ENCODE assay signal across 8 cellular contexts in genomic region chr2:144596074-144596871, GRCh38.
DNase-seq lines count a peak whose midpoint lies in the region; ATAC-seq and TF ChIP-seq lines count a peak whose summit lies in the region.

No MANE protein-coding gene starts in this region.

- no peak overlapping the region for H3K9ac ChIP-seq in neural progenitor cell

- no peaks in the 10 kb centered on the region for H3K9me3 ChIP-seq in neural progenitor cell (ENCODE audit: low read depth)

- H3K27ac Mint-ChIP-seq in neural progenitor cell: peak overlapping the region; percentile 98

- H3K27ac ChIP-seq in coronary artery (peak overlapping the region; percentile 28 to 58), neural progenitor cell (peak overlapping the region; percentile 24)

- no peaks in the 10 kb centered on the region for H3K27me3 ChIP-seq in neural progenitor cell

- H3K4me1 Mint-ChIP-seq in neural progenitor cell: peaks cover 54% of the 10 kb centered on the region

- no peak for TF ChIP-seq CTCF in coronary artery (IDR thresholded peaks at IDR 0.05)
- no peak for TF ChIP-seq CTCF in neural progenitor cell (IDR thresholded peaks at IDR 0.05)

- H3K4me2 ChIP-seq in neural progenitor cell: peak overlapping the region; percentile 42

- DNase-seq in NCI-H226 (peak; percentile 54), coronary artery (ENCODE audit: low spot score) (no peak), neural progenitor cell (ENCODE audit: low spot score) (peak; percentile 55), inferior parietal cortex (ENCODE audit: extremely low spot score) (no peak), NCI-H1694 treated with DMSO at 0.1 percent for 48 hours (lab: John Stamatoyannopoulos, UW) (no peak), NCI-H1105 treated with DMSO at 0.1 percent for 48 hours (lab: John Stamatoyannopoulos, UW) (no peak)

- peak overlapping the region; percentile 93 for H2AFZ ChIP-seq in neural progenitor cell (replicated peaks)

- ATAC-seq in GM18520 (IDR thresholded peaks at IDR 0.05; ENCODE audit: unreplicated experiment): peak; percentile 92
- ATAC-seq in HG02678 (IDR thresholded peaks at IDR 0.05; ENCODE audit: unreplicated experiment): peak; percentile 83

- H4K20me1 ChIP-seq in neural progenitor cell (ENCODE audit: low read depth): no peaks in the 10 kb centered on the region

- peak overlapping the region; percentile 73 for H3K4me3 Mint-ChIP-seq in neural progenitor cell

- H3K4me3 ChIP-seq in coronary artery: peak overlapping the region; percentile 29
- H3K4me3 ChIP-seq in neural progenitor cell: no peak overlapping the region

- H3K36me3 ChIP-seq in neural progenitor cell: no peaks in the 10 kb centered on the region

- peaks cover 54% of the 10 kb centered on the region for H3K4me1 ChIP-seq in neural progenitor cell

- H3K9me3 Mint-ChIP-seq in neural progenitor cell: peaks cover 8% of the 10 kb centered on the region

- H3K36me3 Mint-ChIP-seq in neural progenitor cell: peaks cover 4% of the 10 kb centered on the region

- H3K79me2 ChIP-seq in neural progenitor cell (ENCODE audit: low read depth): no peaks in the 10 kb centered on the region

- peaks cover 18% of the 10 kb centered on the region for H3F3A ChIP-seq in neural progenitor cell (ENCODE audit: low read depth)

- peaks cover 2% of the 10 kb centered on the region for H3K27me3 Mint-ChIP-seq in neural progenitor cell (ENCODE audit: insufficient read depth, low read depth)

Comparison
In these comparisons a context has a peak if more than half of its experiments do, and no peak if none do; other contexts are left out.
1. DNase-seq: peak in NCI-H226 (single experiment) and neural progenitor cell (single experiment); none in coronary artery (single experiment), inferior parietal cortex (single experiment), NCI-H1694 treated with DMSO at 0.1 percent for 48 hours (single experiment) and NCI-H1105 treated with DMSO at 0.1 percent for 48 hours (single experiment).